ENCODE assay signal across 1 cellular context in the genomic region with DNA sequence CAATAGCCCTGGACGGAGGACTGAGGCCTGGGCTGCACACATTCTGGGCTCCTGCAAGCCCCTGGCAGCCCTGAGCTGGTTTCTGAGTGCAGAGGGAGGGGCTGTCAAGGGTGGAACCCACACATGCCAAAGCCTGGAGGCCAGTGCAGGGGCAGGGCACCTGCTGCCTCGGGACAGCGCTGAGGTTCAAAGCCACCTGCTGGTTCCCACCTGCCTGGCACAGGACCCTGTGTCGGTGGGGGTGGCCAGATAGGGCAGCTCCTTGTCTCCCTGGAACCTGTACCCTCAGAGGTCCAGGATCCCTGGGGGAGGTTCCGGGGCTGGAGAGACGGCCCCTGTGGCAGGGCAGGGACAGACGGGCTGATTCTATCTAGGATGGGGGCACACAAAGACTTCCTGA.
TF ChIP-seq lines count a peak whose summit lies in the region.

No MANE protein-coding gene starts in this region.

TF ChIP-seq in K562, 482 proteins besides CTCF, POLR2A, EP300 and RAD21 (continued from another document):
- TF ChIP-seq, protein P1, sequence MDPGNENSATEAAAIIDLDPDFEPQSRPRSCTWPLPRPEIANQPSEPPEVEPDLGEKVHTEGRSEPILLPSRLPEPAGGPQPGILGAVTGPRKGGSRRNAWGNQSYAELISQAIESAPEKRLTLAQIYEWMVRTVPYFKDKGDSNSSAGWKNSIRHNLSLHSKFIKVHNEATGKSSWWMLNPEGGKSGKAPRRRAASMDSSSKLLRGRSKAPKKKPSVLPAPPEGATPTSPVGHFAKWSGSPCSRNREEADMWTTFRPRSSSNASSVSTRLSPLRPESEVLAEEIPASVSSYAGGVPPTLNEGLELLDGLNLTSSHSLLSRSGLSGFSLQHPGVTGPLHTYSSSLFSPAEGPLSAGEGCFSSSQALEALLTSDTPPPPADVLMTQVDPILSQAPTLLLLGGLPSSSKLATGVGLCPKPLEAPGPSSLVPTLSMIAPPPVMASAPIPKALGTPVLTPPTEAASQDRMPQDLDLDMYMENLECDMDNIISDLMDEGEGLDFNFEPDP (CRISPR knock-in tag; IDR thresholded peaks at IDR 0.05): no peak
- no peak for TF ChIP-seq ZKSCAN1 (IDR thresholded peaks at IDR 0.05; ENCODE audit: low read depth, low read length)
